ENCODE assay signal across 10 cellular contexts in genomic region chr7:129122086-129122750, GRCh38. TPM values are rescaled to one million over a fixed set of nuclear protein-coding genes. Genes with fewer than 3 reads are reported as not detected.
DNase-seq lines count a peak whose midpoint lies in the region; ATAC-seq, FAIRE-seq and TF ChIP-seq lines count a peak whose summit lies in the region.
"Had no signal": no experiment of that assay in that cellular context is flagged by ENCODE, and none has a peak within 500 bp of the region (broad histone marks: within the 10 kb centered on the region; RNA-seq: fewer than 3 reads in every experiment).

No MANE protein-coding gene starts in this region.

- 100% methylated on average over 2 of the region's 2 CpGs for WGBS in right lobe of liver (ENCODE audit: insufficient coverage, low coverage, low lambda C conversion rate, missing lambda C conversion rate)
- WGBS in HepG2 (ENCODE audit: low lambda C conversion rate): 17% methylated on average over 2 of the region's 2 CpGs

- TF ChIP-seq CTCF in right lobe of liver (IDR thresholded peaks at IDR 0.05) (no peak), HepG2 (CRISPR knock-in tag; IDR thresholded peaks at IDR 0.05) (no peak), uterus (IDR thresholded peaks at IDR 0.05) (no peak)

- H2AFZ ChIP-seq in HepG2 (ENCODE audit: low read length): no peak overlapping the region

- H3K36me3 ChIP-seq in right lobe of liver: no peaks in the 10 kb centered on the region
- no peaks in the 10 kb centered on the region for H3K36me3 ChIP-seq in HepG2 (replicated peaks in 1 of 2; ENCODE audit: control insufficient read depth in 1 of 2, insufficient read depth in 2 of 2, low read length in 2 of 2)
- no peaks in the 10 kb centered on the region for H3K36me3 ChIP-seq in uterus
- H3K36me3 ChIP-seq: BE2C had no signal

- H3K4me2 ChIP-seq in HepG2 (ENCODE audit: low read depth, low read length): no peak overlapping the region

- H3K4me3 ChIP-seq in right lobe of liver (no peak overlapping the region), HepG2 (replicated peaks in 1 of 3; ENCODE audit: insufficient read depth in 1 of 3, low read depth in 2 of 3, low read length in 3 of 3) (no peak overlapping the region), uterus (no peak overlapping the region)

- TF ChIP-seq EP300 in HepG2 (IDR thresholded peaks at IDR 0.05; ENCODE audit: low read depth in 2 of 2, low read length in 2 of 2): no peak
- TF ChIP-seq EP300 in HepG2 (CRISPR knock-in tag; IDR thresholded peaks at IDR 0.05; ENCODE audit: borderline replicate concordance): no peak

- TF ChIP-seq RAD21 in HepG2 (CRISPR knock-in tag; IDR thresholded peaks at IDR 0.05): no peak

- FAIRE-seq in HepG2 (lab: Jason Lieb, UNC): no peak

- no peaks in the 10 kb centered on the region for H3K9me3 ChIP-seq in right lobe of liver
- H3K9me3 ChIP-seq in HepG2 (ENCODE audit: low read length): no peaks in the 10 kb centered on the region
- H3K9me3 ChIP-seq in uterus: no peaks in the 10 kb centered on the region

- peaks cover 11 to 22% of the 10 kb centered on the region in 2 donors for H3K36me3 Mint-ChIP-seq in stimulated activated naive B cell treated with anti-CD40 and anti-IgM and Interleukin-4, amounts not matched to agents 10 μg/mL and 1 μg/mL and 100 μg/mL, for 72 hours

- ATAC-seq in right lobe of liver (peak in 3 of 4 donors; percentile 31 to 51 (median 37)), HepG2 (no peak), HG02610 (IDR thresholded peaks at IDR 0.05; ENCODE audit: unreplicated experiment) (peak; percentile 42), HG03565 (IDR thresholded peaks at IDR 0.05; ENCODE audit: unreplicated experiment) (peak; percentile 43)
- peak; percentile 57 to 66 for ATAC-seq in stimulated activated naive B cell treated with anti-CD40 and anti-IgM and Interleukin-4, amounts not matched to agents 10 μg/mL and 1 μg/mL and 100 μg/mL, for 72 hours (replicated peaks)

- DNase-seq in right lobe of liver (no peak), HepG2 (ENCODE audit: low spot score) (no peak), DMS 273 treated with DMSO at 0.1 percent for 48 hours (lab: John Stamatoyannopoulos, UW) (no peak), uterus (no peak), GOT3 (lab: John Stamatoyannopoulos, UW) (no peak)
- DNase-seq in stimulated activated naive B cell treated with anti-CD40 and anti-IgM and Interleukin-4, amounts not matched to agents 10 μg/mL and 1 μg/mL and 100 μg/mL, for 72 hours: peak; percentile 54
- DNase-seq: BE2C, NCI-H1694 treated with DMSO at 0.1 percent for 48 hours had no signal

- in situ Hi-C loops in HepG2 (cut with HindIII; ENCODE audit: extremely low pct_ligation_motif_present, low pct_unique_long_range_greater_than_20kb): no loop called here

- H3K4me3 Mint-ChIP-seq in stimulated activated naive B cell treated with anti-CD40 and anti-IgM and Interleukin-4, amounts not matched to agents 10 μg/mL and 1 μg/mL and 100 μg/mL, for 72 hours: peak overlapping the region; percentile 71 to 72

- intact Hi-C loops in right lobe of liver (cut with DNase I): no loop called here
- intact Hi-C loops in HepG2 (cut with micrococcal nuclease; ENCODE audit: unreplicated experiment): no loop called here
- intact Hi-C loops in uterus (cut with DNase I; ENCODE audit: low total_unique reads): no loop called here

- H3K9ac ChIP-seq in HepG2 (ENCODE audit: insufficient read depth, low read depth, low read length): no peak overlapping the region

- peaks cover 9 to 16% of the 10 kb centered on the region in 2 donors for H3K9me3 Mint-ChIP-seq in stimulated activated naive B cell treated with anti-CD40 and anti-IgM and Interleukin-4, amounts not matched to agents 10 μg/mL and 1 μg/mL and 100 μg/mL, for 72 hours

- no peaks in the 10 kb centered on the region for H3K27me3 ChIP-seq in right lobe of liver
- H3K27me3 ChIP-seq in HepG2 (ENCODE audit: control insufficient read depth in 1 of 2, insufficient read depth in 2 of 2, low read length in 2 of 2): 0 out of 5 replicates have a peak, but pooled peaks cover 0 to 2% of the 10 kb centered on the region in 2 experiments
- H3K27me3 ChIP-seq in uterus: no peaks in the 10 kb centered on the region
- H3K27me3 ChIP-seq: BE2C had no signal

- no peaks in the 10 kb centered on the region for H3K79me2 ChIP-seq in HepG2 (ENCODE audit: insufficient read depth, low read length)

- H3K27ac Mint-ChIP-seq in stimulated activated naive B cell treated with anti-CD40 and anti-IgM and Interleukin-4, amounts not matched to agents 10 μg/mL and 1 μg/mL and 100 μg/mL, for 72 hours: peak overlapping the region; percentile 98

- TF ChIP-seq POLR2A in right lobe of liver (IDR thresholded peaks at IDR 0.05) (no peak), HepG2 (IDR thresholded peaks at IDR 0.05; ENCODE audit: insufficient read depth in 1 of 2, low read depth in 2 of 2, low read length in 2 of 2) (no peak), uterus (IDR thresholded peaks at IDR 0.05) (no peak)

- CTCF ChIA-PET in HepG2 (lab: Yijun Ruan, JAX; ENCODE audit: low intra/inter-chr PET ratio, low total read pairs): no interaction called here

- H3K4me1 ChIP-seq in right lobe of liver: no peaks in the 10 kb centered on the region
- no peaks in the 10 kb centered on the region for H3K4me1 ChIP-seq in HepG2 (ENCODE audit: insufficient read depth, low read length)
- H3K4me1 ChIP-seq in uterus: no peaks in the 10 kb centered on the region
- H3K4me1 ChIP-seq: BE2C had no signal

- BruUV-seq in HepG2 (replicated peaks; lab: Mats Ljungman, UMichigan): no TSS peak

- H3K27ac ChIP-seq in right lobe of liver (no peak overlapping the region), HepG2 (ENCODE audit: extremely low read length, insufficient read depth, low read length) (no peak overlapping the region), uterus (no peak overlapping the region)

- H3K4me1 Mint-ChIP-seq in stimulated activated naive B cell treated with anti-CD40 and anti-IgM and Interleukin-4, amounts not matched to agents 10 μg/mL and 1 μg/mL and 100 μg/mL, for 72 hours: peaks cover 26 to 42% of the 10 kb centered on the region in 2 donors

- no peaks in the 10 kb centered on the region for H4K20me1 ChIP-seq in HepG2 (ENCODE audit: insufficient read depth, low read length)

- POLR2A ChIA-PET in HepG2 (lab: Yijun Ruan, JAX): no interaction called here

- H3K27me3 Mint-ChIP-seq in stimulated activated naive B cell treated with anti-CD40 and anti-IgM and Interleukin-4, amounts not matched to agents 10 μg/mL and 1 μg/mL and 100 μg/mL, for 72 hours: no peaks in the 10 kb centered on the region

TF ChIP-seq in HepG2, 621 proteins besides CTCF, POLR2A, EP300 and RAD21 (continues in another document):
- TF ChIP-seq SNAPC2 (CRISPR knock-in tag; IDR thresholded peaks at IDR 0.05) (no peak), ERF (CRISPR knock-in tag; IDR thresholded peaks at IDR 0.05) (no peak), ZNF746 (CRISPR knock-in tag; IDR thresholded peaks at IDR 0.05) (no peak)
- TF ChIP-seq, protein P1, sequence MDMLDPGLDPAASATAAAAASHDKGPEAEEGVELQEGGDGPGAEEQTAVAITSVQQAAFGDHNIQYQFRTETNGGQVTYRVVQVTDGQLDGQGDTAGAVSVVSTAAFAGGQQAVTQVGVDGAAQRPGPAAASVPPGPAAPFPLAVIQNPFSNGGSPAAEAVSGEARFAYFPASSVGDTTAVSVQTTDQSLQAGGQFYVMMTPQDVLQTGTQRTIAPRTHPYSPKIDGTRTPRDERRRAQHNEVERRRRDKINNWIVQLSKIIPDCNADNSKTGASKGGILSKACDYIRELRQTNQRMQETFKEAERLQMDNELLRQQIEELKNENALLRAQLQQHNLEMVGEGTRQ (IDR thresholded peaks at IDR 0.05; ENCODE audit: low read depth, low read length): no peak
- TF ChIP-seq, protein P1 (CRISPR knock-in tag; IDR thresholded peaks at IDR 0.05; ENCODE audit: borderline replicate concordance): no peak
- TF ChIP-seq, protein P2, sequence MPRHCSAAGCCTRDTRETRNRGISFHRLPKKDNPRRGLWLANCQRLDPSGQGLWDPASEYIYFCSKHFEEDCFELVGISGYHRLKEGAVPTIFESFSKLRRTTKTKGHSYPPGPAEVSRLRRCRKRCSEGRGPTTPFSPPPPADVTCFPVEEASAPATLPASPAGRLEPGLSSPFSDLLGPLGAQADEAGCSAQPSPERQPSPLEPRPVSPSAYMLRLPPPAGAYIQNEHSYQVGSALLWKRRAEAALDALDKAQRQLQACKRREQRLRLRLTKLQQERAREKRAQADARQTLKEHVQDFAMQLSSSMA (CRISPR knock-in tag; IDR thresholded peaks at IDR 0.05): no peak

RNA-seq across cellular contexts. Expression of gene TSPAN33, which starts 22.3 kb away (rescaled TPM):
- total RNA-seq in right lobe of liver (10 to 100 TPM in 5 of 6 experiments, 1 to 10 TPM in 1; 9.0 to 34.1 (median 23.2) TPM), HepG2 (2016; rRNA removed; fragmentation: Illumina TruSeq; extraction: Trizol) (12.9 and 15.3 TPM in 2 replicates), uterus (1 to 10 TPM in 2 of 4 donors, not detected in 2; 3.9 to 7.0 TPM)
- 15.1 and 19.5 TPM in 2 replicates for total RNA-seq in HepG2 (2016; cell fraction: cytosol; rRNA removed; fragmentation: Illumina TruSeq; extraction: Trizol; ENCODE audit: low read depth)
- total RNA-seq in HepG2 (2016; cell fraction: insoluble cytoplasmic fraction; rRNA removed; fragmentation: Illumina TruSeq; extraction: Trizol): 10.8 and 14.4 TPM in 2 replicates
- 32.7 and 34.3 TPM in 2 replicates for total RNA-seq in HepG2 (2016; cell fraction: membrane; rRNA removed; fragmentation: Illumina TruSeq; extraction: Trizol)
- total RNA-seq in HepG2 (2016; cell fraction: nucleus; rRNA removed; fragmentation: Illumina TruSeq; extraction: Trizol): 8.1 and 9.4 TPM in 2 replicates
- 16.5 and 18.2 TPM in 2 replicates for polyA plus RNA-seq in HepG2 (2011; rRNA removed)
- polyA plus RNA-seq in HepG2 (2011; cell fraction: cytosol; rRNA removed): 19.8 and 23.3 TPM in 2 replicates
- polyA plus RNA-seq in HepG2 (2011; cell fraction: nucleus; rRNA removed): 8.5 and 9.9 TPM in 2 replicates
- polyA plus RNA-seq in HepG2 (2012): 10.1 and 13.3 TPM in 2 replicates
- 23.0 and 28.4 TPM in 2 replicates for polyA plus RNA-seq in HepG2 (2016; cell fraction: cytosol; fragmentation: Illumina TruSeq; extraction: Trizol; ENCODE audit: low read depth)
- polyA plus RNA-seq in HepG2 (2016; cell fraction: insoluble cytoplasmic fraction; fragmentation: Illumina TruSeq; extraction: Trizol; ENCODE audit: low read depth): 13.0 and 14.1 TPM in 2 replicates
- polyA plus RNA-seq in HepG2 (2016; cell fraction: membrane; fragmentation: Illumina TruSeq; extraction: Trizol; ENCODE audit: low read depth): 35.6 and 37.4 TPM in 2 replicates
- 15.5 and 18.6 TPM in 2 replicates for polyA plus RNA-seq in HepG2 (2016; cell fraction: nucleus; fragmentation: Illumina TruSeq; extraction: Trizol; ENCODE audit: insufficient read depth, low read depth)
- polyA minus RNA-seq in HepG2 (2011; rRNA and poly(A)+ RNA removed; ENCODE audit: low replicate concordance): 9.5 and 35.1 TPM in 2 replicates
- polyA minus RNA-seq in HepG2 (2011; cell fraction: cytosol; rRNA and poly(A)+ RNA removed): 9.1 and 9.7 TPM in 2 replicates
- 7.2 and 10.4 TPM in 2 replicates for polyA minus RNA-seq in HepG2 (2011; cell fraction: nucleus; rRNA and poly(A)+ RNA removed)
